Comparison of ENCODE assay signal across 8 cellular contexts in the genomic region with DNA sequence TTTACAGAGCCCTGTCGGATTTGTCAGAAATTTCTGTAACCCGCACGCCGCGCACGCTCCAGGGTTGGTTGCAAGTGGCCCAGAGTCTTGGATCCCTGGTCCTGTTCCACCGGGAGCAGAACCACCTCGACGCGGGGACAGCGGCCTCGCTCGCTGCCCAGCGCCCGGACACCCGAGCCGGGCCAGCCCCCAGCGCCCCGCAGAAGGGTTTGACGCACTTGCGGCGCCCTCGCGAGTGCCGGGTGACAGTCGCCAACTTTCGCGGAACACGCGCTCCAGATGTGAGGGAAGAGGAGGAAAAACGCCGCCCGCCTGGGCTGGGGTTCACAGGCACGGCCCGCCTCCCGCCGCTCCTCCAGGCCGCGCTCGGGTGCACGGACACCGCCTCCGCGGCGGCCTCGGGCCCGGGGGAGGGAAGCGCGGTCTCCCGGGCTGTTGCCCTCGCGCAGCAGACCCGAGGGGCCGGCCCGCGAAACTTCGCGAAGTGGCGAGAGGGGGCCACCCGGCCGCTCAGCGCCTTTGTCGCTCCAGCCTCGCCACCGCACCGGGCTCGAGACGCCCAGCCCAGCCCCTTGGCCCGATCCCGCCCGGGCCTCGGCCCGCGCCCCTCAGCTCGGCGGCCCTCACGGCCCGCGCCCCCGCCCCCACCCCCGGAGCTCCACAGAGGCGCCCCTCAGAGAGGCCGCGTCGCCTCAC. TPM values are rescaled to one million over a fixed set of nuclear protein-coding genes. Genes with fewer than 3 reads are reported as not detected.
DNase-seq lines count a peak whose midpoint lies in the region; ATAC-seq and TF ChIP-seq lines count a peak whose summit lies in the region.

No MANE protein-coding gene starts in this region.

- H3K4me1 Mint-ChIP-seq in IgD-negative memory B cell: peaks cover 21 to 29% (median 27%) of the 10 kb centered on the region in 3 donors
- H3K4me1 Mint-ChIP-seq in activated CD8-positive, alpha-beta memory T cell treated with anti-CD3 and anti-CD28 coated beads, Interleukin-2, amount 10 ng/mL, durations not matched to agents 7 days and 5 days: peaks cover 37% of the 10 kb centered on the region

- no peaks in the 10 kb centered on the region for H3K27me3 Mint-ChIP-seq in IgD-negative memory B cell
- H3K27me3 Mint-ChIP-seq in activated CD8-positive, alpha-beta memory T cell treated with anti-CD3 and anti-CD28 coated beads, Interleukin-2, amount 10 ng/mL, durations not matched to agents 7 days and 5 days: no peaks in the 10 kb centered on the region

- H3K27me3 ChIP-seq in esophagus squamous epithelium (no peaks in the 10 kb centered on the region), muscle layer of duodenum (ENCODE audit: low read depth, low read length) (no peaks in the 10 kb centered on the region)

- peak overlapping the region; percentile 64 to 94 (median 88) for H3K4me3 ChIP-seq in esophagus squamous epithelium
- peak overlapping the region; percentile 51 to 81 for H3K4me3 ChIP-seq in muscle layer of duodenum (ENCODE audit: low read depth in 1 of 2, low read length in 2 of 2)

- H3K4me3 Mint-ChIP-seq in IgD-negative memory B cell: peak overlapping the region; percentile 80 to 96 (median 90)
- peak overlapping the region; percentile 74 for H3K4me3 Mint-ChIP-seq in activated CD8-positive, alpha-beta memory T cell treated with anti-CD3 and anti-CD28 coated beads, Interleukin-2, amount 10 ng/mL, durations not matched to agents 7 days and 5 days

- peak; percentile 43 for ATAC-seq in GM21576 (IDR thresholded peaks at IDR 0.05; ENCODE audit: unreplicated experiment)
- peak; percentile 48 for ATAC-seq in activated CD8-positive, alpha-beta memory T cell treated with anti-CD3 and anti-CD28 coated beads, Interleukin-2, amount 10 ng/mL, durations not matched to agents 7 days and 5 days

- peak overlapping the region in 2 of 3 donors; percentile 81 to 86 for H3K27ac Mint-ChIP-seq in IgD-negative memory B cell
- H3K27ac Mint-ChIP-seq in activated CD8-positive, alpha-beta memory T cell treated with anti-CD3 and anti-CD28 coated beads, Interleukin-2, amount 10 ng/mL, durations not matched to agents 7 days and 5 days: peak overlapping the region; percentile 84

- H3K36me3 ChIP-seq in esophagus squamous epithelium (no peaks in the 10 kb centered on the region), muscle layer of duodenum (ENCODE audit: control insufficient read depth in 1 of 2, insufficient read depth in 2 of 2, low read length in 2 of 2) (peaks cover 0 to 5% of the 10 kb centered on the region in 2 donors)

- CTCF ChIA-PET in activated CD8-positive, alpha-beta memory T cell treated with anti-CD3 and anti-CD28 coated beads, Interleukin-2, amount 10 ng/mL, durations not matched to agents 7 days and 5 days (lab: Charles Lee): interaction anchor here (0.6 to 1.9 kb wide), 29 partner anchors 8 to 385 kb away, joined by 3 to 11 read pairs (median 3); no protein-coding TSS in a partner anchor

- DNase-seq in GM03348 (ENCODE audit: low spot score): peak; percentile 40
- DNase-seq in activated CD8-positive, alpha-beta memory T cell treated with anti-CD3 and anti-CD28 coated beads, Interleukin-2, amount 10 ng/mL, durations not matched to agents 7 days and 5 days: peak; percentile 56
- DNase-seq in esophagus squamous epithelium (lab: John Stamatoyannopoulos, UW): no peak
- peak; percentile 4 for DNase-seq in stromal cell of bone marrow (ENCODE audit: low read depth)
- no peak for DNase-seq in NCI-H2029 (lab: John Stamatoyannopoulos, UW)

- TF ChIP-seq CTCF in esophagus squamous epithelium (IDR thresholded peaks at IDR 0.05): no peak

- no peaks in the 10 kb centered on the region for H3K36me3 Mint-ChIP-seq in IgD-negative memory B cell
- H3K36me3 Mint-ChIP-seq in activated CD8-positive, alpha-beta memory T cell treated with anti-CD3 and anti-CD28 coated beads, Interleukin-2, amount 10 ng/mL, durations not matched to agents 7 days and 5 days: peaks cover 4% of the 10 kb centered on the region

- H3K9me3 Mint-ChIP-seq in IgD-negative memory B cell: no peaks in the 10 kb centered on the region
- no peaks in the 10 kb centered on the region for H3K9me3 Mint-ChIP-seq in activated CD8-positive, alpha-beta memory T cell treated with anti-CD3 and anti-CD28 coated beads, Interleukin-2, amount 10 ng/mL, durations not matched to agents 7 days and 5 days (ENCODE audit: low read depth)

- WGBS in esophagus squamous epithelium, 2 donors: 0 to 18% methylated on average over 6 to 27 of the region's 85 CpGs

- intact Hi-C loops in esophagus squamous epithelium (cut with DNase I): no loop called here

- H3K27ac ChIP-seq in esophagus squamous epithelium: peak overlapping the region; percentile 91 to 98 (median 95)
- H3K27ac ChIP-seq in muscle layer of duodenum (ENCODE audit: low read length): no peak overlapping the region

- peaks cover 5 to 47% (median 5%) of the 10 kb centered on the region in 3 donors for H3K4me1 ChIP-seq in esophagus squamous epithelium
- H3K4me1 ChIP-seq in muscle layer of duodenum (ENCODE audit: control insufficient read depth in 1 of 2, insufficient read depth in 2 of 2, low read length in 2 of 2): peaks cover 0 to 10% of the 10 kb centered on the region in 2 donors

- TF ChIP-seq POLR2A in esophagus squamous epithelium (IDR thresholded peaks at IDR 0.05): no peak

- no peaks in the 10 kb centered on the region for H3K9me3 ChIP-seq in esophagus squamous epithelium
- no peaks in the 10 kb centered on the region for H3K9me3 ChIP-seq in muscle layer of duodenum (ENCODE audit: control insufficient read depth in 1 of 2, low read length in 2 of 2)

RNA-seq across cellular contexts. Expression of a gene that starts 0.5 kb away (rescaled TPM):
- polyA plus RNA-seq in IgD-negative memory B cell: 31.6 TPM
- total RNA-seq in activated CD8-positive, alpha-beta memory T cell treated with anti-CD3 and anti-CD28 coated beads, Interleukin-2, amount 10 ng/mL, durations not matched to agents 7 days and 5 days: 10 to 100 TPM; 30.4 to 36.3 TPM
- total RNA-seq in esophagus squamous epithelium: 10 to 100 TPM; 17.4 to 32.0 (median 18.5) TPM

Comparison
In these comparisons a context has a peak if more than half of its experiments do, and no peak if none do; other contexts are left out.
1. DNase-seq: peak in GM03348 (single experiment), activated CD8-positive, alpha-beta memory T cell treated with anti-CD3 and anti-CD28 coated beads, Interleukin-2, amount 10 ng/mL, durations not matched to agents 7 days and 5 days (single experiment) and stromal cell of bone marrow (single experiment); none in esophagus squamous epithelium (single experiment) and NCI-H2029 (single experiment).